ENCODE assay signal across 22 cellular contexts in genomic region chr3:76051145-76051544, GRCh38.
A peak's percentile ranks its signal among the peaks of the same experiment; 100 is the strongest.
DNase-seq lines count a peak whose midpoint lies in the region; ATAC-seq and TF ChIP-seq lines count a peak whose summit lies in the region.
"Had no signal": no experiment of that assay in that cellular context is flagged by ENCODE, and none has a peak within 500 bp of the region (broad histone marks: within the 10 kb centered on the region; RNA-seq: fewer than 3 reads in every experiment).

No MANE protein-coding gene starts in this region.

- DNase-seq in ELR (ENCODE audit: low read depth) (peak; percentile 31), RWPE1 (ENCODE audit: low spot score) (peak; percentile 8), choroid plexus epithelial cell (ENCODE audit: low read depth) (peak; percentile 54), iris pigment epithelial cell (ENCODE audit: low read depth) (peak; percentile 42), GM10266 (ENCODE audit: extremely low spot score) (no peak), mucosa of gallbladder (ENCODE audit: low spot score) (no peak)
- DNase-seq: 8988T, ACHN, Calu3, DMS79 treated with DMSO at 0.1 percent for 48 hours, GOT3, HFFc6, KBM-7, MG63, NCI-H1105 treated with DMSO at 0.1 percent for 48 hours, NCI-H2029, NCI-H526 treated with DMSO at 0.1 percent for 48 hours, SIG-M5 had no signal

- no peak overlapping the region for H3K4me3 ChIP-seq in choroid plexus epithelial cell (ENCODE audit: low read depth, low read length)
- H3K4me3 ChIP-seq: HAP-1, MG63, SK-N-MC had no signal

- no peak for ATAC-seq in GM18867 (IDR thresholded peaks at IDR 0.05; ENCODE audit: unreplicated experiment)
- ATAC-seq: Panc1 had no signal

- POLR2A ChIA-PET in RWPE1 (lab: Yijun Ruan, JAX; ENCODE audit: low non-redundant PET), result no interaction called here

- no peak for TF ChIP-seq CTCF in RWPE1 (conservative IDR thresholded peaks at IDR 0.05; ENCODE audit: low read depth)
- no peak for TF ChIP-seq CTCF in choroid plexus epithelial cell (conservative IDR thresholded peaks at IDR 0.05; ENCODE audit: low read depth, low read length)
- no peak for TF ChIP-seq CTCF in GM10266 (IDR thresholded peaks at IDR 0.05; ENCODE audit: control insufficient read depth, insufficient read depth, low read depth, missing control alignments)

- CTCF ChIA-PET in RWPE1 (lab: Yijun Ruan, JAX), result no interaction called here

- no peak overlapping the region for H3K27ac ChIP-seq in RWPE1
- H3K27ac ChIP-seq: SK-N-MC had no signal

Comparison
In these comparisons a context has a peak if more than half of its experiments do, and no peak if none do; other contexts are left out.
1. DNase-seq: peak in ELR (single experiment), RWPE1 (single experiment), choroid plexus epithelial cell (single experiment) and iris pigment epithelial cell (single experiment); none in GM10266 (single experiment) and mucosa of gallbladder (single experiment).